ENCODE assay signal across 9 cellular contexts in the genomic region with DNA sequence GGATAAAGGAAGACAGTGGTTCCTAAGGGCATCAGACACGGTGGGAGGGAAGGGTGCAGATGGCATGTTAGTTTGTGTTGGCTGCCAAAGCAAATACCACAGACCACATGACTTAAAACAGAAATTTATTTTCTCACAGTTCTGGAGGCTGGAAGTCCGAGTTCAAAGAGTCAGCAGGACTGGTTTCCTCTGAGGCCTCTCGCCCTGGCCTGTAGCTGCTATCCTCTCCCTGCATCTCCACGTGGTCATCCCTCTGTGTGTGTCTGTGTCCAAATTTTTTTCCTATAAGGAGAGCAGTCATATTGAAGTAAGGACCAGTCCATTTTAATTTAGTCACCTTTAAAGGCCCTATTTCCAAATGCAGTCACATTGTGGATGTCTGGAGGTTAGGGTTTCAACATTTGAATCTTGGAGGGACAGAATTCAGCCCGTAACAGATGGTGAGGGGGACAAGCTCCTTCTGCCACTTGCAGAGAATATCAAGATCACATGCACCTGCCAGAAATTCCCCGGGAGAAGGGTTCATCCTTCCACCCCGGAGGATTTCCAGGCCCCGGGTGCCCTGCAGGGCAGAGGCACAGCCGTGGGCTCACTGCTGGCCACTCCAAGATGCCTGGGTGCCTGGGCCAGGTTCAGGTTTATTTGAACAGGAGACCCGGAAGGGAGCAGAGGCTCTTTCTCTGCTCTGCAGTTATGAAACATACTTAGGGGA. TPM values are rescaled to one million over a fixed set of nuclear protein-coding genes. Genes with fewer than 3 reads are reported as not detected.
DNase-seq lines count a peak whose midpoint lies in the region; ATAC-seq and TF ChIP-seq lines count a peak whose summit lies in the region.
"Had no signal": no experiment of that assay in that cellular context is flagged by ENCODE, and none has a peak within 500 bp of the region (broad histone marks: within the 10 kb centered on the region; RNA-seq: fewer than 3 reads in every experiment).

No MANE protein-coding gene starts in this region.

- TF ChIP-seq CTCF in prostate gland (IDR thresholded peaks at IDR 0.05): no peak

- no peaks in the 10 kb centered on the region for H3K27me3 ChIP-seq in prostate gland (replicated peaks; ENCODE audit: insufficient read depth)

- 57% methylated on average over 10 of the region's 10 CpGs for WGBS in prostate gland

- peak; percentile 38 for DNase-seq in NCI-H510A treated with DMSO at 0.1 percent for 48 hours (lab: John Stamatoyannopoulos, UW)
- no peak for DNase-seq in NCI-H510A (lab: John Stamatoyannopoulos, UW)
- DNase-seq in NCI-H524 treated with DMSO at 0.1 percent for 48 hours (lab: John Stamatoyannopoulos, UW): peak; percentile 60
- DNase-seq in central memory CD8-positive, alpha-beta T cell (ENCODE audit: low spot score in 2 of 2): no peak
- peak; percentile 22 for DNase-seq in prostate gland (ENCODE audit: low spot score)
- DNase-seq in KBM-7: no peak
- DNase-seq: nephron progenitor cell had no signal

- H3K4me1 ChIP-seq in prostate gland (replicated peaks): no peaks in the 10 kb centered on the region

- no peaks in the 10 kb centered on the region for H3K27me3 Mint-ChIP-seq in central memory CD8-positive, alpha-beta T cell

- H3K27ac Mint-ChIP-seq in central memory CD8-positive, alpha-beta T cell (ENCODE audit: low read depth): peak overlapping the region; percentile 80
- H3K27ac Mint-ChIP-seq: nephron progenitor cell had no signal

- TF ChIP-seq POLR2A in prostate gland (IDR thresholded peaks at IDR 0.05): no peak

- peaks cover 22% of the 10 kb centered on the region for H3K36me3 Mint-ChIP-seq in central memory CD8-positive, alpha-beta T cell (ENCODE audit: insufficient read depth)

- no peaks in the 10 kb centered on the region for H3K36me3 ChIP-seq in prostate gland

- no peak overlapping the region for H3K4me3 ChIP-seq in prostate gland

- H3K4me1 Mint-ChIP-seq in central memory CD8-positive, alpha-beta T cell: peaks cover 74% of the 10 kb centered on the region

- no peak for ATAC-seq in central memory CD8-positive, alpha-beta T cell (replicated peaks; ENCODE audit: extremely low read depth, poor library complexity, severe bottlenecking)
- ATAC-seq in GM19467 (IDR thresholded peaks at IDR 0.05; ENCODE audit: unreplicated experiment) (no peak), GM18858 (IDR thresholded peaks at IDR 0.05; ENCODE audit: unreplicated experiment) (no peak)

- no peaks in the 10 kb centered on the region for H3K9me3 Mint-ChIP-seq in central memory CD8-positive, alpha-beta T cell
- H3K9me3 Mint-ChIP-seq: nephron progenitor cell had no signal

- H3K27ac ChIP-seq in prostate gland: peak overlapping the region in 1 of 2 donors; percentile 28

- intact Hi-C loops in prostate gland (cut with DNase I): no loop called here

- no peaks in the 10 kb centered on the region for H3K9me3 ChIP-seq in prostate gland

- peak overlapping the region; percentile 84 for H3K4me3 Mint-ChIP-seq in central memory CD8-positive, alpha-beta T cell
- H3K4me3 Mint-ChIP-seq: nephron progenitor cell had no signal

- in situ Hi-C loops in KBM-7 (cut with MboI; ENCODE audit: low pct_unique_long_range_greater_than_20kb, low sequenced_read_pairs): no loop called here

RNA-seq across cellular contexts. Expression of a gene that starts 38.0 kb away (rescaled TPM):
- total RNA-seq in prostate gland: 10 to 100 TPM; 14.0 to 20.4 TPM

Comparison
In these comparisons a context has a peak if more than half of its experiments do, and no peak if none do; other contexts are left out.
1. DNase-seq: peak in NCI-H510A treated with DMSO at 0.1 percent for 48 hours (single experiment), NCI-H524 treated with DMSO at 0.1 percent for 48 hours (single experiment) and prostate gland (single experiment); none in NCI-H510A (single experiment), central memory CD8-positive, alpha-beta T cell (0 of 2) and KBM-7 (single experiment).